ENCODE assay signal across 25 cellular contexts in genomic region chr9:124308606-124309310, GRCh38. TPM values are rescaled to one million over a fixed set of nuclear protein-coding genes. Genes with fewer than 3 reads are reported as not detected.
DNase-seq lines count a peak whose midpoint lies in the region; ATAC-seq, FAIRE-seq and TF ChIP-seq lines count a peak whose summit lies in the region.
"Had no signal": no experiment of that assay in that cellular context is flagged by ENCODE, and none has a peak within 500 bp of the region (broad histone marks: within the 10 kb centered on the region; RNA-seq: fewer than 3 reads in every experiment).

No MANE protein-coding gene starts in this region.

- H3K79me2 ChIP-seq in HCT116 (ENCODE audit: insufficient read depth, low read length) (no peaks in the 10 kb centered on the region; the same call in 1 of the 2 replicates), OCI-LY7 (ENCODE audit: insufficient read depth, low read depth, low read length) (no peaks in the 10 kb centered on the region)

- H2AFZ ChIP-seq in HCT116 (ENCODE audit: low read depth, low read length, poor library complexity, severe bottlenecking) (no peak overlapping the region), OCI-LY7 (ENCODE audit: low read length) (no peak overlapping the region)

- H3K27me3 ChIP-seq in HCT116 (ENCODE audit: insufficient read depth, low read length) (no peaks in the 10 kb centered on the region), ascending aorta (no peaks in the 10 kb centered on the region), lower lobe of right lung (ENCODE audit: low read depth) (no peaks in the 10 kb centered on the region), thoracic aorta (replicated peaks; ENCODE audit: insufficient read depth) (no peaks in the 10 kb centered on the region)
- H3K27me3 ChIP-seq: body of pancreas, esophagus squamous epithelium had no signal

- peaks cover 30 to 63% of the 10 kb centered on the region in 2 experiments for H3K4me1 ChIP-seq in HCT116 (ENCODE audit: control insufficient read depth in 1 of 2, insufficient read depth in 2 of 2, low read length in 2 of 2)
- H3K4me1 ChIP-seq in ascending aorta, result peaks cover 4 to 9% of the 10 kb centered on the region in 2 donors
- H3K4me1 ChIP-seq in lower lobe of right lung, result peaks cover 5% of the 10 kb centered on the region
- H3K4me1 ChIP-seq in thoracic aorta (ENCODE audit: control insufficient read depth in 1 of 2, low read depth in 2 of 2), result peaks cover 0 to 16% of the 10 kb centered on the region in 2 donors
- no peaks in the 10 kb centered on the region for H3K4me1 ChIP-seq in OCI-LY7 (ENCODE audit: insufficient read depth, low read length, poor library complexity, severe bottlenecking)
- H3K4me1 ChIP-seq: body of pancreas, HAP-1 had no signal

- TF ChIP-seq CTCF in HCT116 (IDR thresholded peaks at IDR 0.05 in 2 of 3, conservative IDR thresholded peaks at IDR 0.05 in 1 of 3; ENCODE audit: borderline replicate concordance in 1 of 3, insufficient read depth in 1 of 3, low read depth in 2 of 3, low read length in 2 of 3) (no peak), ascending aorta (IDR thresholded peaks at IDR 0.05) (no peak), lower lobe of right lung (IDR thresholded peaks at IDR 0.05) (no peak), thoracic aorta (IDR thresholded peaks at IDR 0.05) (no peak), OCI-LY7 (conservative IDR thresholded peaks at IDR 0.05; ENCODE audit: low read length) (no peak)

- H3K4me2 ChIP-seq in HCT116 (ENCODE audit: low read length), result peak overlapping the region; percentile 68
- H3K4me2 ChIP-seq in OCI-LY7 (ENCODE audit: low read length), result no peak overlapping the region

- DNase-seq in HCT116 (ENCODE audit: low read depth, low spot score) (no peak), ascending aorta (ENCODE audit: low spot score in 2 of 2) (no peak), lower lobe of right lung (no peak), thoracic aorta (ENCODE audit: low spot score) (no peak), GM19239 (ENCODE audit: insufficient read length, low spot score) (no peak), G401 (ENCODE audit: low spot score) (no peak), OCI-LY7 (ENCODE audit: low spot score) (no peak)
- DNase-seq: activated CD4-positive, alpha-beta T cell treated with anti-CD3 and anti-CD28 coated beads for 48 hours; activated naive CD8-positive, alpha-beta T cell treated with anti-CD3 and anti-CD28 coated beads, Interleukin-2, amount 10 ng/mL, durations not matched to agents 7 days and 5 days; body of pancreas; CD4-positive, alpha-beta T cell; effector memory CD4-positive, alpha-beta T cell; esophagus squamous epithelium; Kasumi-1; kidney; NCI-H1694 treated with DMSO at 0.1 percent for 48 hours; NCI-H774; OCI-M1; right cardiac atrium; stimulated activated CD4-positive, alpha-beta T cell treated with anti-CD3 and anti-CD28 coated beads, Interleukin-15, amount 100 ng/mL, for 24 hours; stimulated activated CD8-positive, alpha-beta memory T cell treated with anti-CD3 and anti-CD28 coated beads, Interleukin-4, amount 100 ng/mL, for 48 hours; T-helper 2 cell had no signal

- no peaks in the 10 kb centered on the region for H3K9me3 ChIP-seq in HCT116 (ENCODE audit: control insufficient read depth in 1 of 2, insufficient read depth in 1 of 2, low read depth in 1 of 2, low read length in 2 of 2)
- no peaks in the 10 kb centered on the region for H3K9me3 ChIP-seq in ascending aorta
- H3K9me3 ChIP-seq in lower lobe of right lung, result no peaks in the 10 kb centered on the region
- no peaks in the 10 kb centered on the region for H3K9me3 ChIP-seq in thoracic aorta
- H3K9me3 ChIP-seq in OCI-LY7 (ENCODE audit: low read length), result no peaks in the 10 kb centered on the region
- H3K9me3 ChIP-seq: body of pancreas, esophagus squamous epithelium, HAP-1 had no signal

- BruUV-seq in HCT116 (replicated peaks; lab: Mats Ljungman, UMichigan) (no TSS peak), OCI-LY7 (replicated peaks; lab: Mats Ljungman, UMichigan) (no TSS peak)

- H3K4me3 ChIP-seq in HCT116 (replicated peaks in 1 of 2; ENCODE audit: low read depth in 1 of 2, low read length in 2 of 2) (peak overlapping the region in 1 of 2 experiments; percentile 27; a peak in 1 of 4 replicates), ascending aorta (no peak overlapping the region), lower lobe of right lung (no peak overlapping the region), thoracic aorta (no peak overlapping the region), OCI-LY7 (ENCODE audit: low read depth, low read length, poor library complexity, severe bottlenecking) (no peak overlapping the region)
- H3K4me3 ChIP-seq: body of pancreas, esophagus squamous epithelium, HAP-1, SK-N-MC had no signal

- no peak for TF ChIP-seq RAD21 in HCT116 (IDR thresholded peaks at IDR 0.05; ENCODE audit: low read depth)

- RAD21 ChIA-PET in HCT116 (lab: Charles Lee; ENCODE audit: low non-redundant PET in 1 of 2, low total read pairs in 2 of 2, uncharacterized antibody in 2 of 2, unreplicated experiment in 2 of 2), result interaction anchor here in 1 of 2 experiments (0.6 kb wide), 1 partner anchor 33 kb away, joined by 3 read pairs; no protein-coding TSS in a partner anchor

- ATAC-seq in HCT116 (peak; percentile 15), lower lobe of right lung (no peak), thoracic aorta (ENCODE audit: insufficient number of reproducible peaks, low FRiP score, low read depth) (no peak)
- ATAC-seq: activated T-helper 17 cell treated with anti-CD3 and anti-CD28 coated beads, Interleukin-2, amount 50 U/mL, for 72 hours had no signal

- H3K27ac ChIP-seq in HCT116 (ENCODE audit: low read depth, low read length) (peak overlapping the region; percentile 35; the same call in 1 of the 2 replicates), ascending aorta (peak overlapping the region; percentile 39 to 61), lower lobe of right lung (peak overlapping the region; percentile 56), thoracic aorta (peak overlapping the region; percentile 10 to 61), OCI-LY7 (ENCODE audit: low read depth, low read length, poor library complexity, severe bottlenecking) (no peak overlapping the region)
- H3K27ac ChIP-seq: body of pancreas, SK-N-MC had no signal

- H3K9ac ChIP-seq in HCT116 (ENCODE audit: low read length), result peak overlapping the region; percentile 52

- intact Hi-C loops in HCT116 (cut with micrococcal nuclease), result loop anchor here (5.0 kb wide), 1 partner anchor 51 kb away; the partner anchor contains the start of gene NEK6
- intact Hi-C loops in ascending aorta (cut with DNase I), result loop anchor here (1.0 kb wide), 1 partner anchor 50 kb away; no protein-coding TSS in a partner anchor
- intact Hi-C loops in lower lobe of right lung (cut with DNase I), result no loop called here
- intact Hi-C loops in OCI-LY7 (cut with micrococcal nuclease; ENCODE audit: unreplicated experiment), result no loop called here

- POLR2A ChIA-PET in HCT116 (lab: Charles Lee) (no interaction called here), OCI-LY7 (lab: Charles Lee) (interaction anchor here (0.6 to 0.7 kb wide), 2 partner anchors 20 to 474 kb away, joined by 4 read pairs; no protein-coding TSS in a partner anchor)

- TF ChIP-seq POLR2A in HCT116 (IDR thresholded peaks at IDR 0.05; ENCODE audit: borderline replicate concordance, extremely low read depth, insufficient read depth, insufficient read length), result no peak

- in situ Hi-C loops in G401 (cut with HindIII; ENCODE audit: low sequenced_read_pairs), result no loop called here

- H4K20me1 ChIP-seq in HCT116 (ENCODE audit: insufficient read depth) (no peaks in the 10 kb centered on the region), OCI-LY7 (ENCODE audit: insufficient read depth, low read length) (no peaks in the 10 kb centered on the region; the same call in 1 of the 2 replicates)

- H3K9me2 ChIP-seq in HCT116 (ENCODE audit: insufficient read depth), result no peaks in the 10 kb centered on the region
- H3K9me2 ChIP-seq in OCI-LY7 (ENCODE audit: insufficient read depth, low read length), result no peaks in the 10 kb centered on the region

- CTCF ChIA-PET in HCT116 (lab: Charles Lee) (no interaction called here), OCI-LY7 (lab: Charles Lee; ENCODE audit: unreplicated experiment) (no interaction called here)

- H3K36me3 ChIP-seq in HCT116 (ENCODE audit: control insufficient read depth in 1 of 2, insufficient read depth in 2 of 2, low read length in 2 of 2), result no peaks in the 10 kb centered on the region; a peak in 1 of 4 replicates
- peaks cover 4 to 19% of the 10 kb centered on the region in 2 donors for H3K36me3 ChIP-seq in ascending aorta
- peaks cover 66% of the 10 kb centered on the region for H3K36me3 ChIP-seq in lower lobe of right lung
- peaks cover 12% of the 10 kb centered on the region for H3K36me3 ChIP-seq in thoracic aorta
- no peaks in the 10 kb centered on the region for H3K36me3 ChIP-seq in OCI-LY7 (ENCODE audit: insufficient read depth, low read length)

- no peak for FAIRE-seq in GM19239 (lab: Jason Lieb, UNC)
- FAIRE-seq: kidney had no signal

TF ChIP-seq in HCT116, 20 proteins besides CTCF, POLR2A, EP300 and RAD21 (continues in another document):
- TF ChIP-seq JUND (IDR thresholded peaks at IDR 0.05) (no peak), ZFX (IDR thresholded peaks at IDR 0.05) (no peak)

RNA-seq across cellular contexts. Expression of gene NEK6, which starts 51.0 kb away (rescaled TPM):
- total RNA-seq in HCT116 (2021; ENCODE audit: unreplicated experiment) (40.8 TPM), ascending aorta (6.7 TPM), lower lobe of right lung (125 TPM), thoracic aorta (10 to 100 TPM; 24.0 to 43.6 TPM), OCI-LY7 (2022) (12.1 and 16.4 TPM in 2 replicates)
- polyA plus RNA-seq in HCT116 (2012), result 55.8 and 65.2 TPM in 2 replicates
- total RNA-seq in G401 (2014; rRNA removed; shearing (Covaris generic)), result 26.6 and 41.2 TPM in 2 replicates
- total RNA-seq in OCI-LY7 (2014; rRNA removed; shearing (Covaris generic)), result 4.4 and 5.6 TPM in 2 replicates

Comparison
In these comparisons a context has a peak if more than half of its experiments do, and no peak if none do; other contexts are left out.
1. intact Hi-C loops: an anchor here in HCT116 (5.0 kb wide) and ascending aorta (1.0 kb wide); none called in lower lobe of right lung and OCI-LY7.